ENCODE assay signal across 13 cellular contexts in genomic region chr2:199455186-199455532, GRCh38. TPM values are rescaled to one million over a fixed set of nuclear protein-coding genes. Genes with fewer than 3 reads are reported as not detected.
DNase-seq lines count a peak whose midpoint lies in the region; ATAC-seq and TF ChIP-seq lines count a peak whose summit lies in the region.
"Had no signal": no experiment of that assay in that cellular context is flagged by ENCODE, and none has a peak within 500 bp of the region (broad histone marks: within the 10 kb centered on the region; RNA-seq: fewer than 3 reads in every experiment).

No MANE protein-coding gene starts in this region.

- no peak for ATAC-seq in right cardiac atrium
- no peak for ATAC-seq in left ventricle myocardium superior
- ATAC-seq in activated B cell treated with CpG ODN at 0.5 μM for 24 hours (ENCODE audit: low read depth): no peak
- ATAC-seq: Right ventricle myocardium inferior had no signal

- no peak overlapping the region for H3K27ac Mint-ChIP-seq in activated B cell treated with CpG ODN at 0.5 μM for 24 hours
- H3K27ac Mint-ChIP-seq: activated CD4-positive, alpha-beta T cell treated with anti-CD3 and anti-CD28 coated beads, Interleukin-2, amount 10 ng/mL, durations not matched to agents 7 days and 5 days; activated naive CD4-positive, alpha-beta T cell treated with anti-CD3 and anti-CD28 coated beads for 36 hours had no signal

- WGBS in right cardiac atrium: 48% methylated on average over 6 of the region's 6 CpGs

- intact Hi-C loops in right cardiac atrium (cut with DNase I): no loop called here
- intact Hi-C loops in left ventricle myocardium superior (cut with micrococcal nuclease): no loop called here
- intact Hi-C loops in activated B cell treated with CpG ODN at 0.5 μM for 24 hours (cut with micrococcal nuclease): loop anchor here (1.0 kb wide), 1 partner anchor 10 kb away; no protein-coding TSS in a partner anchor

- H3K9ac ChIP-seq in iPS-20b (ENCODE audit: low read depth, low read length): no peak overlapping the region
- H3K9ac ChIP-seq: BLaER1 had no signal

- POLR2A ChIA-PET in activated B cell treated with CpG ODN at 0.5 μM for 24 hours (lab: Charles Lee): interaction anchor here (0.5 kb wide), 1 partner anchor 12 kb away, joined by 4 read pairs; no protein-coding TSS in a partner anchor

- H3K4me3 Mint-ChIP-seq in activated B cell treated with CpG ODN at 0.5 μM for 24 hours: peak overlapping the region; percentile 2
- H3K4me3 Mint-ChIP-seq: activated CD4-positive, alpha-beta T cell treated with anti-CD3 and anti-CD28 coated beads, Interleukin-2, amount 10 ng/mL, durations not matched to agents 7 days and 5 days; activated naive CD4-positive, alpha-beta T cell treated with anti-CD3 and anti-CD28 coated beads for 36 hours had no signal

- H3K9me3 ChIP-seq in right cardiac atrium (ENCODE audit: control insufficient read depth, low read length): no peaks in the 10 kb centered on the region
- no peaks in the 10 kb centered on the region for H3K9me3 ChIP-seq in iPS-20b (ENCODE audit: insufficient read depth, low read depth, low read length)
- H3K9me3 ChIP-seq: BLaER1 had no signal

- peaks cover 2% of the 10 kb centered on the region for H3K36me3 Mint-ChIP-seq in activated B cell treated with CpG ODN at 0.5 μM for 24 hours (ENCODE audit: low read depth)

- H3K9me3 Mint-ChIP-seq in activated B cell treated with CpG ODN at 0.5 μM for 24 hours: peaks cover under 1% of the 10 kb centered on the region
- H3K9me3 Mint-ChIP-seq: activated CD4-positive, alpha-beta T cell treated with anti-CD3 and anti-CD28 coated beads, Interleukin-2, amount 10 ng/mL, durations not matched to agents 7 days and 5 days; activated naive CD4-positive, alpha-beta T cell treated with anti-CD3 and anti-CD28 coated beads for 36 hours had no signal

- H3K4me3 ChIP-seq in right cardiac atrium (ENCODE audit: low read length) (peak overlapping the region; percentile 43), iPS-20b (ENCODE audit: low read length) (peak overlapping the region; percentile 64)

- no peak for DNase-seq in right cardiac atrium
- no peak for DNase-seq in left ventricle myocardium superior
- no peak for DNase-seq in activated B cell treated with CpG ODN at 0.5 μM for 24 hours
- DNase-seq in NCI-H1417 (lab: John Stamatoyannopoulos, UW): no peak
- no peak for DNase-seq in DMS79 (lab: John Stamatoyannopoulos, UW)
- no peak for DNase-seq in HuH-7 (ENCODE audit: low spot score)
- DNase-seq in NCI-H2029 (lab: John Stamatoyannopoulos, UW): no peak
- DNase-seq: activated CD4-positive, alpha-beta T cell treated with anti-CD3 and anti-CD28 coated beads, Interleukin-2, amount 10 ng/mL, durations not matched to agents 7 days and 5 days; stimulated activated CD4-positive, alpha-beta T cell treated with anti-CD3 and anti-CD28 coated beads, Interleukin-2, amount 100 ng/mL, for 48 hours had no signal

- H3K27me3 ChIP-seq in right cardiac atrium (ENCODE audit: control insufficient read depth, insufficient read depth): peaks cover 14% of the 10 kb centered on the region
- H3K27me3 ChIP-seq in iPS-20b (ENCODE audit: insufficient read depth, low read length): peaks cover 55% of the 10 kb centered on the region

- peaks cover 27% of the 10 kb centered on the region for H3K4me1 Mint-ChIP-seq in activated B cell treated with CpG ODN at 0.5 μM for 24 hours

- H3K4me1 ChIP-seq in right cardiac atrium (ENCODE audit: control insufficient read depth, insufficient read depth, low read length) (peaks cover 4% of the 10 kb centered on the region), iPS-20b (ENCODE audit: insufficient read depth, low read length) (peaks cover 4% of the 10 kb centered on the region)

- CTCF ChIA-PET in activated B cell treated with CpG ODN at 0.5 μM for 24 hours (lab: Charles Lee): no interaction called here

- H3K27ac ChIP-seq in right cardiac atrium (ENCODE audit: low read length): no peak overlapping the region
- H3K27ac ChIP-seq in iPS-20b (ENCODE audit: low read length): no peak overlapping the region
- H3K27ac ChIP-seq: BLaER1 had no signal

- peaks cover 40% of the 10 kb centered on the region for H3K27me3 Mint-ChIP-seq in activated B cell treated with CpG ODN at 0.5 μM for 24 hours

- H3K36me3 ChIP-seq in iPS-20b (ENCODE audit: insufficient read depth, low read depth, low read length): no peaks in the 10 kb centered on the region
- H3K36me3 ChIP-seq: BLaER1 had no signal

- TF ChIP-seq CTCF in activated B cell treated with CpG ODN at 0.5 μM for 24 hours (IDR thresholded peaks at IDR 0.05): no peak

RNA-seq across cellular contexts. Expression of gene SATB2, which starts 2.6 kb away (rescaled TPM):
- 1 to 10 TPM; 1.4 to 2.2 (median 1.9) TPM for total RNA-seq in right cardiac atrium
- polyA plus RNA-seq in right cardiac atrium: 0.75 TPM
- 1.3 TPM for total RNA-seq in left ventricle myocardium superior
- 0.34 and 0.67 TPM in 2 replicates for total RNA-seq in activated B cell treated with CpG ODN at 0.5 μM for 24 hours
